Comparison of ENCODE assay signal across 9 cellular contexts in genomic region chr2:129112181-129112580, GRCh38.
"Had no signal": no experiment of that assay in that cellular context is flagged by ENCODE, and none has a peak within 500 bp of the region (broad histone marks: within the 10 kb centered on the region; RNA-seq: fewer than 3 reads in every experiment).

No MANE protein-coding gene starts in this region.

- H3K4me3 ChIP-seq: HAP-1, K562 had no signal

- ATAC-seq: HCT116, K562 had no signal

- DNase-seq: GOT3, H7, HFFc6, IMR-90, KG1 had no signal

- H3K4me3 Mint-ChIP-seq: HFFc6 had no signal

- H3K27ac Mint-ChIP-seq: HFFc6 had no signal

- H3K36me3 ChIP-seq: HAP-1 had no signal

- H3K9me3 ChIP-seq: HAP-1 had no signal

- FAIRE-seq: HTR-8/SVneo, K562 had no signal

- H3K4me1 ChIP-seq: HAP-1 had no signal
